8 cellular contexts compared by ENCODE assay signal in the genomic region with DNA sequence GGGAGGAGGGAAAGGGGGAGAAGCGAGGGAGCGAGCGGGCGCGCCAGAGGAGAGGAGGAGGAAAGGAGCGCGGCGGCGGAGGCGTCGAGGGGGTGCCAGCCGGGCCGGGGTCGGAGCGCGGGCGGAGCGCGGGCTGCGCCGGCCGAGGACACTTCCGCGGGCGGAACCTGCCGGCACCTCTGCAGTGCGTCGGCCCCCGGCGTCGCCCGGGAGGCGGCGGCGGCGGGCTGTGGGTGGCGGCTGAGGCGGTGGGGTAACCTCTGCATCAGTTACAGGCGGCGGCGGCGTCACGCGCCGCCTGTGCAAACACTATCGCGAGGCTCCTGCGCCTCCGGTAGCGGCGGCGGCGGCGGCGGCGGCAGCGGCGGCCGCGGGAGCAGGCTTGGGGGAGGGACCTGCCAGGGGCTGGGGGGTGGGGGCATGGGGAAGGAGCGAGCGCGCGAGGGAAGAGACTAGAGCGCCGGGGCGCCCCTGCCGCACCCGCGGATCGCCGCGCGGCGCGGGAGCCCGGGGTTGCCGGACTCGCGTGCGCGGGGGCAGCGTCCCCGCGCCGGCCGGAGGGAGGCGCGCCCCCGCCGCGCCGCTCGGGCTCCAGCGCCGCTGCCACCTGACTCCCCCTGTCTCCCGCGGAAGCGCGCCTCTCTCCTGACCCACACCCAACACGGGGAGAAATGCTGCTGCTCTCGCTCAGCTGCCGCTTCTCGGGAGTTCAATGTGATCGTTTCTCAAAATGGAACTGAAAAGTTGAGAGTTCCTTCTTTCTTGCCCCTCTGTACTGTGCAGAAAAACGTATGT. TPM values are rescaled to one million over a fixed set of nuclear protein-coding genes. Genes with fewer than 3 reads are reported as not detected.
DNase-seq lines count a peak whose midpoint lies in the region; TF ChIP-seq lines count a peak whose summit lies in the region.

TLK1 (minus strand) TSS at position 264 of the 795 bp plus-strand sequence. CDS start 465 bp downstream, outside the sequence.

- no peaks in the 10 kb centered on the region for H3K9me2 ChIP-seq in SK-N-SH

- under 1% methylated on average over 29 of the region's 106 CpGs for WGBS in SK-N-SH (ENCODE audit: low lambda C conversion rate)
- WGBS in testis, 2 donors, result 0 to 1% methylated on average over 28 to 30 of the region's 106 CpGs

- H3K9me3 ChIP-seq in SK-N-SH (no peaks in the 10 kb centered on the region), osteoblast (ENCODE audit: low read depth, low read length) (no peaks in the 10 kb centered on the region), testis (no peaks in the 10 kb centered on the region)

- H3K4me1 ChIP-seq in SK-N-SH (ENCODE audit: control insufficient read depth in 1 of 2, insufficient read depth in 2 of 2, low read depth in 1 of 2, low read length in 1 of 2) (peaks cover 4 to 18% of the 10 kb centered on the region in 2 experiments; a peak in 2 of 4 replicates), osteoblast (ENCODE audit: insufficient read depth, low read length) (peaks cover 12% of the 10 kb centered on the region), testis (peaks cover 17% of the 10 kb centered on the region)

- peaks cover 22% of the 10 kb centered on the region for H3F3A ChIP-seq in SK-N-SH (replicated peaks; ENCODE audit: insufficient read depth)

- peak within 1 kb of the TSS; percentile 96 for H2AFZ ChIP-seq in SK-N-SH (ENCODE audit: low read depth)
- peak within 1 kb of the TSS; percentile 98 for H2AFZ ChIP-seq in osteoblast (ENCODE audit: low read length)

- intact Hi-C loops in testis (cut with DNase I; ENCODE audit: low total_unique reads), result no loop called here

- DNase-seq in G401 (ENCODE audit: low spot score) (peak; percentile 81), H7 (peak; percentile 90), M059J (ENCODE audit: low read depth) (peak; percentile 69), SK-N-SH (peak; percentile 92), glomerular endothelial cell (ENCODE audit: extremely low read depth, low read depth, low spot score) (no peak), osteoblast (ENCODE audit: insufficient read length, low spot score, missing footprints) (peak; percentile 96), testis (peak; percentile 90)
- DNase-seq in activated naive CD4-positive, alpha-beta T cell treated with anti-CD3 and anti-CD28 coated beads, Interleukin-2, amount 50 U/mL, for 16 hours, result peak; percentile 80

- CTCF ChIA-PET in SK-N-SH (lab: Yijun Ruan, JAX), result interaction anchor here (0.7 to 6.7 kb wide), 6 partner anchors 9 to 256 kb away, joined by 3 to 46 read pairs (median 6); partner anchors contain the start of gene GORASP2

- H3K4me3 ChIP-seq in H7 (ENCODE audit: insufficient read depth, low read depth, low read length) (peak within 1 kb of the TSS; percentile 99), SK-N-SH (ENCODE audit: low read depth in 2 of 2, low read length in 1 of 2) (peak within 1 kb of the TSS; percentile 90 to 99), osteoblast (ENCODE audit: insufficient read depth, low read length) (peak within 1 kb of the TSS; percentile 91), testis (peak within 1 kb of the TSS; percentile 78 to 92)

- POLR2A ChIA-PET in SK-N-SH (lab: Yijun Ruan, JAX), result interaction anchor here (1.1 to 1.8 kb wide), 2 partner anchors 188 to 255 kb away, joined by 5 read pairs; no protein-coding TSS in a partner anchor

- no peaks in the 10 kb centered on the region for H3K36me3 ChIP-seq in H7 (replicated peaks; ENCODE audit: control insufficient read depth, insufficient read depth, low read length)
- no peaks in the 10 kb centered on the region for H3K36me3 ChIP-seq in SK-N-SH (replicated peaks in 1 of 2; ENCODE audit: control insufficient read depth in 1 of 2, insufficient read depth in 2 of 2, low read length in 1 of 2)
- no peaks in the 10 kb centered on the region for H3K36me3 ChIP-seq in osteoblast (ENCODE audit: insufficient read depth, low read length)
- H3K36me3 ChIP-seq in testis (ENCODE audit: low read depth, missing control alignments), result no peaks in the 10 kb centered on the region

- no peaks in the 10 kb centered on the region for H3K27me3 ChIP-seq in H7 (ENCODE audit: control insufficient read depth, insufficient read depth, low read length)
- no peaks in the 10 kb centered on the region for H3K27me3 ChIP-seq in SK-N-SH (ENCODE audit: insufficient read depth)
- no peaks in the 10 kb centered on the region for H3K27me3 ChIP-seq in osteoblast (ENCODE audit: insufficient read depth, low read length)
- H3K27me3 ChIP-seq in testis, result no peaks in the 10 kb centered on the region

- no peak for TF ChIP-seq POLR2A in testis (IDR thresholded peaks at IDR 0.05)

- in situ Hi-C loops in G401 (cut with HindIII; ENCODE audit: low sequenced_read_pairs), result no loop called here

- peak within 1 kb of the TSS; percentile 98 for H3K9ac ChIP-seq in SK-N-SH

- TF ChIP-seq EP300 in SK-N-SH (IDR thresholded peaks at IDR 0.05; ENCODE audit: borderline replicate concordance in 1 of 2, low read depth in 1 of 2, low read length in 1 of 2), result no peak; a peak in 1 of 4 replicates

- H3K4me2 ChIP-seq in SK-N-SH, result peak within 1 kb of the TSS; percentile 91
- peak within 1 kb of the TSS; percentile 99 for H3K4me2 ChIP-seq in osteoblast (ENCODE audit: insufficient read depth, low read length)

- H4K20me1 ChIP-seq in SK-N-SH (ENCODE audit: insufficient read depth) (peaks cover 32% of the 10 kb centered on the region), osteoblast (ENCODE audit: insufficient read depth, low read length) (peaks cover 32% of the 10 kb centered on the region)

- H3K79me2 ChIP-seq in SK-N-SH (ENCODE audit: insufficient read depth) (peaks cover 40% of the 10 kb centered on the region), osteoblast (ENCODE audit: insufficient read depth, low read length) (peaks cover 48% of the 10 kb centered on the region)

- TF ChIP-seq RAD21 in SK-N-SH (IDR thresholded peaks at IDR 0.05; ENCODE audit: low read length), result peak; percentile 26

- no peak for TF ChIP-seq CTCF in SK-N-SH (IDR thresholded peaks at IDR 0.05)
- no peak for TF ChIP-seq CTCF in osteoblast (IDR thresholded peaks at IDR 0.05; ENCODE audit: extremely low read depth, low read depth, low read length)
- no peak for TF ChIP-seq CTCF in testis (IDR thresholded peaks at IDR 0.05)

- peak within 1 kb of the TSS; percentile 90 to 91 for H3K27ac ChIP-seq in SK-N-SH (ENCODE audit: low read depth in 2 of 2, low read length in 1 of 2)
- peak within 1 kb of the TSS; percentile 78 for H3K27ac ChIP-seq in osteoblast (ENCODE audit: low read depth, low read length)
- peak within 1 kb of the TSS; percentile 95 to 99 for H3K27ac ChIP-seq in testis

TF ChIP-seq in SK-N-SH, 30 proteins besides CTCF, POLR2A, EP300 and RAD21 (continues in another document):
- TF ChIP-seq MEF2A (IDR thresholded peaks at IDR 0.05; ENCODE audit: borderline replicate concordance, low read depth), result no peak
- peak; percentile 56; the same call in 1 of the 2 replicates for TF ChIP-seq MAX (IDR thresholded peaks at IDR 0.05; ENCODE audit: low read depth)
- no peak for TF ChIP-seq GATA2 (CRISPR knock-in tag; IDR thresholded peaks at IDR 0.05)
- TF ChIP-seq JUND (IDR thresholded peaks at IDR 0.05), result no peak
- TF ChIP-seq, protein P1, sequence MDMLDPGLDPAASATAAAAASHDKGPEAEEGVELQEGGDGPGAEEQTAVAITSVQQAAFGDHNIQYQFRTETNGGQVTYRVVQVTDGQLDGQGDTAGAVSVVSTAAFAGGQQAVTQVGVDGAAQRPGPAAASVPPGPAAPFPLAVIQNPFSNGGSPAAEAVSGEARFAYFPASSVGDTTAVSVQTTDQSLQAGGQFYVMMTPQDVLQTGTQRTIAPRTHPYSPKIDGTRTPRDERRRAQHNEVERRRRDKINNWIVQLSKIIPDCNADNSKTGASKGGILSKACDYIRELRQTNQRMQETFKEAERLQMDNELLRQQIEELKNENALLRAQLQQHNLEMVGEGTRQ (IDR thresholded peaks at IDR 0.05; ENCODE audit: borderline replicate concordance, low read depth, low read length), result no peak
- no peak; the same call in 1 of the 2 replicates for TF ChIP-seq RCOR1 (IDR thresholded peaks at IDR 0.05; ENCODE audit: low read length)
- TF ChIP-seq EZH2phosphoT487 (IDR thresholded peaks at IDR 0.05; ENCODE audit: borderline replicate concordance, low read depth), result no peak
- TF ChIP-seq IRF3 (IDR thresholded peaks at IDR 0.05; ENCODE audit: low read depth, low read length), result no peak
- TF ChIP-seq POLR2AphosphoS5 (IDR thresholded peaks at IDR 0.05; ENCODE audit: low read depth, low read length), result no peak; the same call in 1 of the 2 replicates

RNA-seq across cellular contexts. Expression of gene TLK1, which starts in this region (rescaled TPM):
- total RNA-seq in G401 (2014; rRNA removed; shearing (Covaris generic)), result 13.0 and 14.3 TPM in 2 replicates
- 14.1 and 22.6 TPM in 2 replicates for total RNA-seq in H7 (2014; rRNA removed; shearing (Covaris generic))
- total RNA-seq in M059J (2014; rRNA removed; shearing (Covaris generic)), result 11.5 and 19.1 TPM in 2 replicates
- 4.4 and 4.8 TPM in 2 replicates for polyA plus RNA-seq in SK-N-SH (2012; rRNA removed)
- 6.7 and 9.0 TPM in 2 replicates for polyA plus RNA-seq in SK-N-SH (2012; cell fraction: cytosol; rRNA removed)
- 3.4 and 5.2 TPM in 2 replicates for polyA plus RNA-seq in SK-N-SH (2012; cell fraction: nucleus; rRNA removed)
- 22.8 and 30.8 TPM in 2 replicates for total RNA-seq in glomerular endothelial cell
- 22.1 and 30.1 TPM in 2 replicates for total RNA-seq in osteoblast
- total RNA-seq in testis, result 100 to 1,000 TPM; 110 to 112 TPM
- polyA plus RNA-seq in testis (ENCODE audit: insufficient read depth, low read depth, low replicate concordance), result 36.8 TPM
